Comparison of ENCODE assay signal across 1 cellular context in the genomic region with DNA sequence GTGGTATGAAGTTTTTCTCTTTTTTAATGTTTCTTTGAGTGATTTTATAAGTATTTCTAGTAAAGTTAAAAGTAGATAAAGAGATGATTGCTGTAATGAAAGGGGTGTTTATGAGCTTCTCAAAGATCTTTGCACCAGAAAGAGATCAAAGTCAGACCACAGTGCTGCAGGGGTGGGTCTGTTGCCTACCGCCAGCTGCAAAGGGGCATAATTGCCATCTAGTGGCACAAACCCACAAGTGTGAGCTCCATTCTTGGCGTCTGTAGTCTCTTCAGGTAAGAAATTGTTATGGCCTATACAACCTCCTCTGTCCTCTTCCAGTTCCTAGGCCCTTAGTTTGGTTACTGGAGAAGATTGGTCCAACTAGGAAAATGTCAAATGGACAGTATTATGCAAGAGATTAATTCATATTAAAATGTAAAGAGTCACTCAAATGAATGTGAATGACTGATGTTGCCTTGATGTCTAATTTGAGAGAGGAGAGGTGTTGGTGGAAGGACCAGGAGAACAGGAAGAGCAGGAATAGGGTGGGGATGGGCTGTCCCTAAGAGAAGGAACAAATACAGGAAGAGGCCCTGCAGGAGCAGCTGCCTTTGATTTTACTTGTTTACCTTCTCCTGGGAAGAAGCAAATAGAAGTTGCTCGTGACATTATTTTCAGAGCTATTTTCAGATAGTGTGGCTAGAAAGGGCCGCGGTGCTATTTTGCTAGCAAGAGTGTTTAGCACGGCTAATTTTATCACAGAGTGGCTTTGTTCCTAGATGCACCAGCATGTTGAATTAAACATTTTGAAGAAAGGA.
TF ChIP-seq lines count a peak whose summit lies in the region.

No MANE protein-coding gene starts in this region.

TF ChIP-seq in A549, 52 proteins besides CTCF, POLR2A, EP300 and RAD21 (continued from another document):
- TF ChIP-seq ZSCAN20 (CRISPR knock-in tag; IDR thresholded peaks at IDR 0.05) (no peak), RARB (CRISPR knock-in tag; IDR thresholded peaks at IDR 0.05) (no peak), CHD2 (IDR thresholded peaks at IDR 0.05; ENCODE audit: low read length, partially characterized antibody) (no peak)
